Comparison of ENCODE assay signal across 19 cellular contexts in genomic region chr14:103476065-103476464, GRCh38.
"Had no signal": no experiment of that assay in that cellular context is flagged by ENCODE, and none has a peak within 500 bp of the region (broad histone marks: within the 10 kb centered on the region; RNA-seq: fewer than 3 reads in every experiment).

No MANE protein-coding gene starts in this region.

- H3K4me3 Mint-ChIP-seq: activated CD4-positive, alpha-beta memory T cell treated with anti-CD3 and anti-CD28 coated beads, Interleukin-2, amount 10 ng/mL, durations not matched to agents 7 days and 5 days; activated T-helper 17 cell treated with anti-CD3 and anti-CD28 coated beads, Interleukin-2, amount 50 U/mL, for 72 hours; immature natural killer cell; naive thymus-derived CD4-positive, alpha-beta T cell had no signal

- DNase-seq: activated CD4-positive, alpha-beta memory T cell treated with anti-CD3 and anti-CD28 coated beads, Interleukin-2, amount 10 ng/mL, durations not matched to agents 7 days and 5 days; activated CD4-positive, alpha-beta T cell treated with anti-CD3 and anti-CD28 coated beads for 4 hours; activated CD4-positive, CD25-positive, alpha-beta regulatory T cell; activated gamma-delta T cell treated with Interleukin-2 at 50 U/mL for 16 hours; central memory CD4-positive, alpha-beta T cell; hippocampal formation; immature natural killer cell; kidney; midbrain; right cardiac atrium; spleen; stimulated activated naive CD4-positive, alpha-beta T cell treated with Interleukin-2 at 50 U/mL for 16 hours; trophoblast cell had no signal

- ATAC-seq: activated T-helper 17 cell treated with anti-CD3 and anti-CD28 coated beads, Interleukin-2, amount 50 U/mL, for 72 hours; gastroesophageal sphincter; naive thymus-derived CD4-positive, alpha-beta T cell; right cardiac atrium had no signal

- H3K4me3 ChIP-seq: breast epithelium, gastroesophageal sphincter, spleen, thoracic aorta had no signal

- H3K27me3 Mint-ChIP-seq: activated CD4-positive, alpha-beta memory T cell treated with anti-CD3 and anti-CD28 coated beads, Interleukin-2, amount 10 ng/mL, durations not matched to agents 7 days and 5 days; activated T-helper 17 cell treated with anti-CD3 and anti-CD28 coated beads, Interleukin-2, amount 50 U/mL, for 72 hours; naive thymus-derived CD4-positive, alpha-beta T cell had no signal

- H3K4me1 ChIP-seq: breast epithelium, gastroesophageal sphincter, parathyroid adenoma had no signal

- H3K27ac Mint-ChIP-seq: activated CD4-positive, alpha-beta memory T cell treated with anti-CD3 and anti-CD28 coated beads, Interleukin-2, amount 10 ng/mL, durations not matched to agents 7 days and 5 days had no signal

- H3K9me3 Mint-ChIP-seq: activated CD4-positive, alpha-beta memory T cell treated with anti-CD3 and anti-CD28 coated beads, Interleukin-2, amount 10 ng/mL, durations not matched to agents 7 days and 5 days; activated T-helper 17 cell treated with anti-CD3 and anti-CD28 coated beads, Interleukin-2, amount 50 U/mL, for 72 hours; immature natural killer cell; naive thymus-derived CD4-positive, alpha-beta T cell had no signal

- H3K9me3 ChIP-seq: breast epithelium, gastroesophageal sphincter, spleen, thoracic aorta had no signal

- H3K27ac ChIP-seq: breast epithelium, gastroesophageal sphincter, parathyroid adenoma, spleen, thoracic aorta had no signal

- H3K27me3 ChIP-seq: breast epithelium, gastroesophageal sphincter, spleen had no signal

- H2AFZ ChIP-seq: parathyroid adenoma had no signal
